13 cellular contexts compared by ENCODE assay signal in the genomic region with DNA sequence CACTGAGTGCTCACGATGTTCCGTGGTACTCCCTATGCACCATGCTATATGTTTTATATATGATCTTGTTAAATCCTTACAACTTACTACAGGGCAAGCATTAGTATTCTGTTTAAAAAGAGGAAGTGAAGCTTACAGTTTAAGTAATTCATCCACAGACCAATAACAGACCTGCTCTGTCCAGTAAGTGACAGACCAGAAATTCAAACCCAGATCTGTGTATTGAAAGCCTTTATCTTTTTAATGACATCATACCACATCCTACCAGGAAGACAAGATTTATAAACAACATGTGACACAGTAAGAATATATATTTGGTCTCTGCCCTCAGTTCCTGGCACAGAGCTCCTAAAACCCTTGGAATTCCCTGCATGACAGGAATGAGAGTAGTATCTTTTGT.
DNase-seq lines count a peak whose midpoint lies in the region; ATAC-seq and TF ChIP-seq lines count a peak whose summit lies in the region.
"Had no signal": no experiment of that assay in that cellular context is flagged by ENCODE, and none has a peak within 500 bp of the region (broad histone marks: within the 10 kb centered on the region; RNA-seq: fewer than 3 reads in every experiment).

No MANE protein-coding gene starts in this region.

- no peak overlapping the region for H2AFZ ChIP-seq in OCI-LY3 (ENCODE audit: low read depth, low read length)

- H3K4me2 ChIP-seq in OCI-LY3 (ENCODE audit: low read length): peak overlapping the region; percentile 34

- H3K27ac Mint-ChIP-seq in activated naive CD4-positive, alpha-beta T cell treated with anti-CD3 and anti-CD28 coated beads, Interleukin-2, amount 50 U/mL, for 72 hours: no peak overlapping the region
- H3K27ac Mint-ChIP-seq: activated T-helper 2 cell treated with anti-CD3 and anti-CD28 coated beads, Interferon-gamma antibody, Interleukin-2, Interleukin-4, amounts not matched to agents 10 μg/mL and 5 μg/mL and 100 μg/mL, durations not matched to agents 14 hours and 24 hours and 36 hours had no signal

- H3K36me3 ChIP-seq in OCI-LY3 (replicated peaks; ENCODE audit: low read depth, low read length): no peaks in the 10 kb centered on the region

- TF ChIP-seq CTCF in OCI-LY3 (IDR thresholded peaks at IDR 0.05; ENCODE audit: low read depth, low read length): no peak

- no peaks in the 10 kb centered on the region for H3K9me3 ChIP-seq in OCI-LY3 (ENCODE audit: insufficient read depth, low read length)

- no peaks in the 10 kb centered on the region for H3K36me3 Mint-ChIP-seq in activated naive CD4-positive, alpha-beta T cell treated with anti-CD3 and anti-CD28 coated beads, Interleukin-2, amount 50 U/mL, for 72 hours

- H3K27me3 ChIP-seq in OCI-LY3 (ENCODE audit: low read depth, low read length): no peaks in the 10 kb centered on the region

- H3K27ac ChIP-seq in OCI-LY3 (ENCODE audit: low read length): 0 out of 2 replicates have a peak overlapping the region, but pooled peaks have one; percentile 5

- peak; percentile 94 for ATAC-seq in GM18502 (IDR thresholded peaks at IDR 0.05; ENCODE audit: poor library complexity, unreplicated experiment)
- peak; percentile 90 for ATAC-seq in GM21367 (IDR thresholded peaks at IDR 0.05; ENCODE audit: unreplicated experiment)
- peak; percentile 90 for ATAC-seq in HG03095 (IDR thresholded peaks at IDR 0.05; ENCODE audit: unreplicated experiment)
- ATAC-seq in activated naive CD4-positive, alpha-beta T cell treated with anti-CD3 and anti-CD28 coated beads, Interleukin-2, amount 50 U/mL, for 72 hours: no peak
- ATAC-seq: right cardiac atrium had no signal

- no peaks in the 10 kb centered on the region for H3K79me2 ChIP-seq in OCI-LY3 (ENCODE audit: low read length)

- H3K4me1 ChIP-seq in OCI-LY3 (ENCODE audit: low read length): peaks cover 12% of the 10 kb centered on the region

- no peak overlapping the region for H3K9ac ChIP-seq in OCI-LY3 (ENCODE audit: low read length)

- no peak for DNase-seq in activated naive CD4-positive, alpha-beta T cell treated with anti-CD3 and anti-CD28 coated beads, Interleukin-2, amount 50 U/mL, for 72 hours (ENCODE audit: low spot score in 2 of 2)
- no peak for DNase-seq in ureter (ENCODE audit: low spot score)
- no peak for DNase-seq in COLO668 (lab: John Stamatoyannopoulos, UW; ENCODE audit: unreplicated experiment)
- no peak for DNase-seq in NCI-H524 treated with DMSO at 0.1 percent for 48 hours (lab: John Stamatoyannopoulos, UW)
- DNase-seq: KG1, NCI-H774, right cardiac atrium, T-helper 9 cell had no signal

- no peak overlapping the region for H3K4me3 ChIP-seq in OCI-LY3 (ENCODE audit: low read length)

- H3K9me3 Mint-ChIP-seq in activated naive CD4-positive, alpha-beta T cell treated with anti-CD3 and anti-CD28 coated beads, Interleukin-2, amount 50 U/mL, for 72 hours: no peaks in the 10 kb centered on the region
- H3K9me3 Mint-ChIP-seq: activated T-helper 2 cell treated with anti-CD3 and anti-CD28 coated beads, Interferon-gamma antibody, Interleukin-2, Interleukin-4, amounts not matched to agents 10 μg/mL and 5 μg/mL and 100 μg/mL, durations not matched to agents 14 hours and 24 hours and 36 hours had no signal

- no peaks in the 10 kb centered on the region for H4K20me1 ChIP-seq in OCI-LY3 (ENCODE audit: insufficient read depth, low read length)

Comparison
In these comparisons a context has a peak if more than half of its experiments do, and no peak if none do; other contexts are left out.
1. ATAC-seq: peak in GM18502 (single experiment), GM21367 (single experiment) and HG03095 (single experiment); none in activated naive CD4-positive, alpha-beta T cell treated with anti-CD3 and anti-CD28 coated beads, Interleukin-2, amount 50 U/mL, for 72 hours (0 of 2).